In genomic region chr7:141584935-141585334, GRCh38 we compare ENCODE assay signal across 19 cellular contexts. TPM values are rescaled to one million over a fixed set of nuclear protein-coding genes. Genes with fewer than 3 reads are reported as not detected.
DNase-seq lines count a peak whose midpoint lies in the region; ATAC-seq and TF ChIP-seq lines count a peak whose summit lies in the region.
"Had no signal": no experiment of that assay in that cellular context is flagged by ENCODE, and none has a peak within 500 bp of the region (broad histone marks: within the 10 kb centered on the region; RNA-seq: fewer than 3 reads in every experiment).

No MANE protein-coding gene starts in this region.

- peak overlapping the region; percentile 84 for H3K27ac ChIP-seq in iPS DF 6.9 (ENCODE audit: low read length)
- H3K27ac ChIP-seq: body of pancreas had no signal

- peaks cover 4% of the 10 kb centered on the region; the same call in 1 of the 2 replicates for H3K4me1 ChIP-seq in iPS DF 6.9 (ENCODE audit: control insufficient read depth, insufficient read depth, low read length)
- H3K4me1 ChIP-seq: body of pancreas had no signal

- peaks cover 62% of the 10 kb centered on the region in 2 donors for H3K4me1 Mint-ChIP-seq in natural killer cell treated with Interleukin-12 subunit alpha and Interleukin-12 subunit beta and Interleukin-15 and Interleukin-18, amount 100 ng/mL, for 72 hours (ENCODE audit: low read depth in 2 of 2)
- H3K4me1 Mint-ChIP-seq in natural killer cell, result peaks cover 60 to 69% of the 10 kb centered on the region in 2 donors
- peaks cover 45% of the 10 kb centered on the region for H3K4me1 Mint-ChIP-seq in activated naive CD8-positive, alpha-beta T cell (ENCODE audit: low read depth)

- H3K36me3 Mint-ChIP-seq in natural killer cell treated with Interleukin-12 subunit alpha and Interleukin-12 subunit beta and Interleukin-15 and Interleukin-18, amount 100 ng/mL, for 72 hours, result peaks cover 51% of the 10 kb centered on the region
- H3K36me3 Mint-ChIP-seq in natural killer cell, result no peaks in the 10 kb centered on the region
- H3K36me3 Mint-ChIP-seq in activated naive CD8-positive, alpha-beta T cell, result peaks cover 34% of the 10 kb centered on the region

- no peak overlapping the region for H3K4me3 ChIP-seq in iPS DF 6.9 (ENCODE audit: low read length)
- H3K4me3 ChIP-seq: body of pancreas had no signal

- no peak for ATAC-seq in natural killer cell treated with Interleukin-12 subunit alpha and Interleukin-12 subunit beta and Interleukin-15 and Interleukin-18, amount 100 ng/mL, for 72 hours
- ATAC-seq in natural killer cell (no peak), HG03354 (IDR thresholded peaks at IDR 0.05; ENCODE audit: poor library complexity, severe bottlenecking, unreplicated experiment) (no peak), HG02885 (IDR thresholded peaks at IDR 0.05; ENCODE audit: poor library complexity, unreplicated experiment) (no peak)
- ATAC-seq: body of pancreas, right cardiac atrium had no signal

- no peaks in the 10 kb centered on the region for H3K36me3 ChIP-seq in iPS DF 6.9 (ENCODE audit: control insufficient read depth, insufficient read depth, low read length)

- H3K27me3 Mint-ChIP-seq in natural killer cell treated with Interleukin-12 subunit alpha and Interleukin-12 subunit beta and Interleukin-15 and Interleukin-18, amount 100 ng/mL, for 72 hours, result no peaks in the 10 kb centered on the region
- H3K27me3 Mint-ChIP-seq in natural killer cell (ENCODE audit: low read depth in 2 of 2), result no peaks in the 10 kb centered on the region
- H3K27me3 Mint-ChIP-seq in activated naive CD8-positive, alpha-beta T cell, result no peaks in the 10 kb centered on the region
- H3K27me3 Mint-ChIP-seq: activated CD8-positive, alpha-beta memory T cell treated with anti-CD3 and anti-CD28 coated beads, Interleukin-2, amount 10 ng/mL, durations not matched to agents 7 days and 5 days; CD8-positive, alpha-beta memory T cell; dendritic cell treated with granulocyte-macrophage colony-stimulating factor and Interleukin-4, amounts not matched to agents 40 ng/mL and 50 ng/mL, for 4 days had no signal

- WGBS in iPS DF 6.9 (ENCODE audit: insufficient coverage, insufficient read length), result no CpG with 5 or more reads among the region's 3 CpGs

- H3K9me3 Mint-ChIP-seq in natural killer cell treated with Interleukin-12 subunit alpha and Interleukin-12 subunit beta and Interleukin-15 and Interleukin-18, amount 100 ng/mL, for 72 hours, result peaks cover 16% of the 10 kb centered on the region
- no peaks in the 10 kb centered on the region for H3K9me3 Mint-ChIP-seq in natural killer cell
- no peaks in the 10 kb centered on the region for H3K9me3 Mint-ChIP-seq in activated naive CD8-positive, alpha-beta T cell (ENCODE audit: low read depth)
- H3K9me3 Mint-ChIP-seq: activated naive CD4-positive, alpha-beta T cell treated with anti-CD3 and anti-CD28 coated beads for 36 hours; CD8-positive, alpha-beta memory T cell; dendritic cell treated with granulocyte-macrophage colony-stimulating factor and Interleukin-4, amounts not matched to agents 40 ng/mL and 50 ng/mL, for 4 days had no signal

- no peaks in the 10 kb centered on the region for H3K27me3 ChIP-seq in iPS DF 6.9 (ENCODE audit: control insufficient read depth, insufficient read depth, low read length)
- H3K27me3 ChIP-seq: body of pancreas had no signal

- no peak overlapping the region for H3K27ac Mint-ChIP-seq in natural killer cell treated with Interleukin-12 subunit alpha and Interleukin-12 subunit beta and Interleukin-15 and Interleukin-18, amount 100 ng/mL, for 72 hours
- peak overlapping the region in 1 of 2 donors; percentile 84 for H3K27ac Mint-ChIP-seq in natural killer cell
- peak overlapping the region; percentile 94 for H3K27ac Mint-ChIP-seq in activated naive CD8-positive, alpha-beta T cell
- H3K27ac Mint-ChIP-seq: activated CD8-positive, alpha-beta memory T cell treated with anti-CD3 and anti-CD28 coated beads, Interleukin-2, amount 10 ng/mL, durations not matched to agents 7 days and 5 days; dendritic cell treated with granulocyte-macrophage colony-stimulating factor and Interleukin-4, amounts not matched to agents 40 ng/mL and 50 ng/mL, for 4 days had no signal

- H3K4me3 Mint-ChIP-seq in natural killer cell treated with Interleukin-12 subunit alpha and Interleukin-12 subunit beta and Interleukin-15 and Interleukin-18, amount 100 ng/mL, for 72 hours, result peak overlapping the region; percentile 88
- no peak overlapping the region for H3K4me3 Mint-ChIP-seq in natural killer cell
- no peak overlapping the region for H3K4me3 Mint-ChIP-seq in activated naive CD8-positive, alpha-beta T cell
- H3K4me3 Mint-ChIP-seq: activated CD8-positive, alpha-beta memory T cell treated with anti-CD3 and anti-CD28 coated beads, Interleukin-2, amount 10 ng/mL, durations not matched to agents 7 days and 5 days; activated naive CD4-positive, alpha-beta T cell treated with anti-CD3 and anti-CD28 coated beads for 36 hours; CD8-positive, alpha-beta memory T cell; dendritic cell treated with granulocyte-macrophage colony-stimulating factor and Interleukin-4, amounts not matched to agents 40 ng/mL and 50 ng/mL, for 4 days had no signal

- intact Hi-C loops in natural killer cell (cut with micrococcal nuclease), result no loop called here

- no peaks in the 10 kb centered on the region; the same call in 1 of the 2 replicates for H3K9me3 ChIP-seq in iPS DF 6.9 (ENCODE audit: control insufficient read depth, insufficient read depth, low read length)

- DNase-seq in natural killer cell treated with Interleukin-12 subunit alpha and Interleukin-12 subunit beta and Interleukin-15 and Interleukin-18, amount 100 ng/mL, for 72 hours (ENCODE audit: low spot score), result no peak
- DNase-seq in natural killer cell, result no peak
- peak; percentile 92 for DNase-seq in iPS DF 6.9 (ENCODE audit: low read depth, low spot score)
- no peak for DNase-seq in NCI-H187 (lab: John Stamatoyannopoulos, UW)
- DNase-seq in HCEC 1CT, result no peak
- DNase-seq: activated CD8-positive, alpha-beta memory T cell treated with anti-CD3 and anti-CD28 coated beads, Interleukin-2, amount 10 ng/mL, durations not matched to agents 7 days and 5 days; activated naive CD4-positive, alpha-beta T cell treated with anti-CD3 and anti-CD28 coated beads for 36 hours; body of pancreas; CD8-positive, alpha-beta memory T cell; DND-41; NCI-H2029 treated with DMSO at 0.1 percent for 48 hours; NCI-H510A treated with DMSO at 0.1 percent for 48 hours; right cardiac atrium; SHP77 treated with DMSO at 0.1 percent for 48 hours; T-helper 2 cell had no signal

- TF ChIP-seq CTCF in natural killer cell (IDR thresholded peaks at IDR 0.05), result no peak

RNA-seq across cellular contexts. Expression of gene AGK, which starts 33.7 kb away (rescaled TPM):
- 100 to 1,000 TPM in 1 of 2 donors, 10 to 100 TPM in 1; 86.9 to 140 TPM for total RNA-seq in natural killer cell treated with Interleukin-12 subunit alpha and Interleukin-12 subunit beta and Interleukin-15 and Interleukin-18, amount 100 ng/mL, for 72 hours
- total RNA-seq in natural killer cell, result 100 to 1,000 TPM in 1 of 3 donors, 10 to 100 TPM in 2; 70.0 to 106 (median 99.0) TPM
